Comparison of ENCODE assay signal across 18 cellular contexts in genomic region chr5:36881807-36882206, GRCh38. TPM values are rescaled to one million over a fixed set of nuclear protein-coding genes. Genes with fewer than 3 reads are reported as not detected.
DNase-seq lines count a peak whose midpoint lies in the region; ATAC-seq lines count a peak whose summit lies in the region.
"Had no signal": no experiment of that assay in that cellular context is flagged by ENCODE, and none has a peak within 500 bp of the region (broad histone marks: within the 10 kb centered on the region; RNA-seq: fewer than 3 reads in every experiment).

No MANE protein-coding gene starts in this region.

- H3K36me3 ChIP-seq in CD4-positive, alpha-beta memory T cell (ENCODE audit: insufficient read depth, low read length), result no peaks in the 10 kb centered on the region
- peaks cover 0 to 18% (median 0%) of the 10 kb centered on the region in 3 experiments for H3K36me3 ChIP-seq in naive thymus-derived CD4-positive, alpha-beta T cell (ENCODE audit: control insufficient read depth in 2 of 3, insufficient read depth in 3 of 3, low read length in 3 of 3)
- H3K36me3 ChIP-seq: HAP-1, thoracic aorta had no signal

- peaks cover 10 to 14% of the 10 kb centered on the region in 2 donors for H3K36me3 Mint-ChIP-seq in CD4-positive, alpha-beta memory T cell
- H3K36me3 Mint-ChIP-seq in T-cell, result peaks cover 10% of the 10 kb centered on the region
- H3K36me3 Mint-ChIP-seq in naive thymus-derived CD4-positive, alpha-beta T cell, result peaks cover 2 to 15% (median 5%) of the 10 kb centered on the region in 5 donors

- POLR2A ChIA-PET in CD4-positive, alpha-beta memory T cell (lab: Charles Lee; ENCODE audit: partially characterized antibody), result no interaction called here
- POLR2A ChIA-PET in T-cell (lab: Charles Lee), result interaction anchor here (0.6 to 0.7 kb wide), 2 partner anchors 14 to 15 kb away, joined by 3 to 10 read pairs; no protein-coding TSS in a partner anchor
- POLR2A ChIA-PET in naive thymus-derived CD4-positive, alpha-beta T cell (lab: Charles Lee), result no interaction called here

- no peaks in the 10 kb centered on the region for H3K9me3 ChIP-seq in CD4-positive, alpha-beta memory T cell (ENCODE audit: control insufficient read depth in 1 of 2, low read length in 2 of 2)
- no peaks in the 10 kb centered on the region for H3K9me3 ChIP-seq in naive thymus-derived CD4-positive, alpha-beta T cell (ENCODE audit: control insufficient read depth in 2 of 3, low read length in 3 of 3)
- H3K9me3 ChIP-seq: BE2C, esophagus squamous epithelium, HAP-1, thoracic aorta had no signal

- DNase-seq in CD4-positive, alpha-beta memory T cell, result no peak
- DNase-seq in T-cell (no peak), hypothalamus (lab: John Stamatoyannopoulos, UW) (no peak), NCI-H1048 (lab: John Stamatoyannopoulos, UW) (no peak)
- no peak for DNase-seq in naive thymus-derived CD4-positive, alpha-beta T cell
- DNase-seq: activated CD4-positive, alpha-beta T cell treated with anti-CD3 and anti-CD28 coated beads for 1 hour; BE2C; esophagus squamous epithelium; left ventricle myocardium superior; MM.1S; NCI-H1930; NCI-H510A treated with DMSO at 0.1 percent for 48 hours; stimulated activated CD4-positive, alpha-beta T cell treated with anti-CD3 and anti-CD28 coated beads, Interleukin-2, amount 100 ng/mL, for 48 hours had no signal

- H3K27me3 Mint-ChIP-seq in CD4-positive, alpha-beta memory T cell, result no peaks in the 10 kb centered on the region
- no peaks in the 10 kb centered on the region for H3K27me3 Mint-ChIP-seq in T-cell
- no peaks in the 10 kb centered on the region for H3K27me3 Mint-ChIP-seq in naive thymus-derived CD4-positive, alpha-beta T cell

- H3K9me3 Mint-ChIP-seq in CD4-positive, alpha-beta memory T cell, result no peaks in the 10 kb centered on the region
- no peaks in the 10 kb centered on the region for H3K9me3 Mint-ChIP-seq in T-cell
- H3K9me3 Mint-ChIP-seq in naive thymus-derived CD4-positive, alpha-beta T cell, result no peaks in the 10 kb centered on the region

- ATAC-seq in GM18499 (IDR thresholded peaks at IDR 0.05; ENCODE audit: insufficient read depth, unreplicated experiment) (peak; percentile 2), T-cell (replicated peaks in 1 of 4) (no peak), HG02588 (IDR thresholded peaks at IDR 0.05; ENCODE audit: unreplicated experiment) (no peak)
- no peak for ATAC-seq in naive thymus-derived CD4-positive, alpha-beta T cell
- ATAC-seq: left ventricle myocardium superior had no signal

- H3K27ac Mint-ChIP-seq in CD4-positive, alpha-beta memory T cell, result peak overlapping the region in 2 of 7 donors; percentile 12 to 82
- no peak overlapping the region for H3K27ac Mint-ChIP-seq in T-cell
- peak overlapping the region in 4 of 9 donors; percentile 6 to 60 (median 31) for H3K27ac Mint-ChIP-seq in naive thymus-derived CD4-positive, alpha-beta T cell

- intact Hi-C loops in CD4-positive, alpha-beta memory T cell (cut with micrococcal nuclease), result no loop called here
- intact Hi-C loops in naive thymus-derived CD4-positive, alpha-beta T cell (cut with micrococcal nuclease), result loop anchor here (1.0 kb wide), 3 partner anchors 7 to 62 kb away; no protein-coding TSS in a partner anchor

- no peak overlapping the region for H3K27ac ChIP-seq in CD4-positive, alpha-beta memory T cell (ENCODE audit: low read depth, low read length)
- no peak overlapping the region for H3K27ac ChIP-seq in naive thymus-derived CD4-positive, alpha-beta T cell (ENCODE audit: low read depth, low read length)
- H3K27ac ChIP-seq: esophagus squamous epithelium, parathyroid adenoma, thoracic aorta had no signal

- no peaks in the 10 kb centered on the region for H3K27me3 ChIP-seq in CD4-positive, alpha-beta memory T cell (ENCODE audit: insufficient read depth, low read length)
- no peaks in the 10 kb centered on the region for H3K27me3 ChIP-seq in naive thymus-derived CD4-positive, alpha-beta T cell (ENCODE audit: control insufficient read depth in 2 of 2, insufficient read depth in 2 of 2, low read length in 2 of 2)
- H3K27me3 ChIP-seq: BE2C, esophagus squamous epithelium had no signal

- H3K4me1 ChIP-seq in CD4-positive, alpha-beta memory T cell (ENCODE audit: insufficient read depth, low read length), result peaks cover 72% of the 10 kb centered on the region
- peaks cover 29 to 46% of the 10 kb centered on the region in 2 donors for H3K4me1 ChIP-seq in naive thymus-derived CD4-positive, alpha-beta T cell (ENCODE audit: control insufficient read depth in 2 of 2, insufficient read depth in 2 of 2, low read length in 2 of 2)
- H3K4me1 ChIP-seq: BE2C had no signal

- peaks cover 49 to 65% (median 58%) of the 10 kb centered on the region in 4 donors for H3K4me1 Mint-ChIP-seq in CD4-positive, alpha-beta memory T cell
- peaks cover 60 to 74% (median 67%) of the 10 kb centered on the region in 3 donors for H3K4me1 Mint-ChIP-seq in T-cell
- peaks cover 45 to 80% (median 71%) of the 10 kb centered on the region in 7 donors for H3K4me1 Mint-ChIP-seq in naive thymus-derived CD4-positive, alpha-beta T cell

- H3K4me3 Mint-ChIP-seq in CD4-positive, alpha-beta memory T cell, result peak overlapping the region in 5 of 8 donors; percentile 45 to 67 (median 55)
- peak overlapping the region in 2 of 3 donors; percentile 10 to 32 for H3K4me3 Mint-ChIP-seq in T-cell
- peak overlapping the region in 8 of 10 donors; percentile 50 to 96 (median 60) for H3K4me3 Mint-ChIP-seq in naive thymus-derived CD4-positive, alpha-beta T cell

- no peak overlapping the region for H3K4me3 ChIP-seq in CD4-positive, alpha-beta memory T cell (ENCODE audit: low read length in 2 of 2)
- H3K4me3 ChIP-seq in naive thymus-derived CD4-positive, alpha-beta T cell (ENCODE audit: low read length), result no peak overlapping the region
- H3K4me3 ChIP-seq: esophagus squamous epithelium, HAP-1, thoracic aorta had no signal

- CTCF ChIA-PET in CD4-positive, alpha-beta memory T cell (lab: Charles Lee; ENCODE audit: partially characterized antibody), result no interaction called here
- CTCF ChIA-PET in T-cell (lab: Charles Lee), result no interaction called here
- CTCF ChIA-PET in naive thymus-derived CD4-positive, alpha-beta T cell (lab: Charles Lee), result no interaction called here

RNA-seq across cellular contexts. Expression of gene NIPBL, which starts 5.2 kb away (rescaled TPM):
- total RNA-seq in CD4-positive, alpha-beta memory T cell, result 100 to 1,000 TPM; 106 to 110 TPM
- polyA plus RNA-seq in CD4-positive, alpha-beta memory T cell, result 10 to 100 TPM in 1 of 2 donors, 1 to 10 TPM in 1; 3.8 to 43.0 TPM
- 100 to 1,000 TPM in 2 of 5 donors, 10 to 100 TPM in 3; 87.5 to 133 (median 93.6) TPM for total RNA-seq in T-cell
- 100 to 1,000 TPM in 4 of 5 experiments, 10 to 100 TPM in 1; 68.9 to 123 (median 112) TPM for total RNA-seq in naive thymus-derived CD4-positive, alpha-beta T cell
- polyA plus RNA-seq in naive thymus-derived CD4-positive, alpha-beta T cell, result 10 to 100 TPM; 28.2 to 43.0 TPM

Comparison
In these comparisons a context has a peak if more than half of its experiments do, and no peak if none do; other contexts are left out.
1. POLR2A ChIA-PET loops: an anchor here in T-cell (0.6 to 0.7 kb wide); none called in CD4-positive, alpha-beta memory T cell and naive thymus-derived CD4-positive, alpha-beta T cell.